Comparison of ENCODE assay signal across 14 cellular contexts in genomic region chr2:237888389-237888788, GRCh38. TPM values are rescaled to one million over a fixed set of nuclear protein-coding genes. Genes with fewer than 3 reads are reported as not detected.
DNase-seq lines count a peak whose midpoint lies in the region; ATAC-seq and TF ChIP-seq lines count a peak whose summit lies in the region.
"Had no signal": no experiment of that assay in that cellular context is flagged by ENCODE, and none has a peak within 500 bp of the region (broad histone marks: within the 10 kb centered on the region; RNA-seq: fewer than 3 reads in every experiment).

No MANE protein-coding gene starts in this region.

- H3K9ac ChIP-seq in SK-N-SH: no peak overlapping the region
- H3K9ac ChIP-seq in liver (ENCODE audit: low read depth in 1 of 2, low read length in 2 of 2): peak overlapping the region in 1 of 2 donors; percentile 7

- H3K36me3 ChIP-seq in SK-N-SH (replicated peaks in 1 of 2; ENCODE audit: control insufficient read depth in 1 of 2, insufficient read depth in 2 of 2, low read length in 1 of 2) (no peaks in the 10 kb centered on the region), liver (ENCODE audit: control insufficient read depth in 4 of 4, insufficient read depth in 3 of 4, low read depth in 1 of 4, low read length in 3 of 4) (no peaks in the 10 kb centered on the region), transverse colon (no peaks in the 10 kb centered on the region)

- no peaks in the 10 kb centered on the region for H3K9me3 ChIP-seq in SK-N-SH
- no peaks in the 10 kb centered on the region for H3K9me3 ChIP-seq in liver (ENCODE audit: control insufficient read depth in 4 of 4, low read length in 3 of 4)
- no peaks in the 10 kb centered on the region for H3K9me3 ChIP-seq in transverse colon
- H3K9me3 ChIP-seq: mucosa of descending colon had no signal

- no peak for TF ChIP-seq POLR2A in transverse colon (IDR thresholded peaks at IDR 0.05)

- no peaks in the 10 kb centered on the region for H4K20me1 ChIP-seq in SK-N-SH (ENCODE audit: insufficient read depth)

- no peaks in the 10 kb centered on the region for H3K9me2 ChIP-seq in SK-N-SH

- no peak for TF ChIP-seq RAD21 in SK-N-SH (IDR thresholded peaks at IDR 0.05; ENCODE audit: low read length)
- peak; percentile 35 to 49 for TF ChIP-seq RAD21 in liver (IDR thresholded peaks at IDR 0.05)

- no peaks in the 10 kb centered on the region for H3K79me2 ChIP-seq in SK-N-SH (ENCODE audit: insufficient read depth)

- H3K4me3 Mint-ChIP-seq in chondrocyte (ENCODE audit: unreplicated experiment): peak overlapping the region; percentile 35
- no peak overlapping the region for H3K4me3 Mint-ChIP-seq in activated T-cell treated with anti-CD3 and anti-CD28 coated beads, Interleukin-2, amount 50 U/mL, for 72 hours
- H3K4me3 Mint-ChIP-seq: activated T-cell treated with anti-CD3 and anti-CD28 coated beads, Interleukin-2, amount 50 U/mL, for 4 hours; WTC11 had no signal

- intact Hi-C loops in transverse colon (cut with DNase I; ENCODE audit: low total_unique reads): no loop called here

- in situ Hi-C loops in transverse colon (cut with MboI; ENCODE audit: low pct_ligation_motif_present in 1 of 4, low pct_unique_long_range_greater_than_20kb in 1 of 4, low sequenced_read_pairs in 3 of 4): no loop called here

- H3K4me1 ChIP-seq in SK-N-SH (ENCODE audit: control insufficient read depth in 1 of 2, insufficient read depth in 2 of 2, low read depth in 1 of 2, low read length in 1 of 2) (peaks cover 0 to 54% of the 10 kb centered on the region in 2 experiments; a peak in 2 of 4 replicates), liver (ENCODE audit: control insufficient read depth in 4 of 4, insufficient read depth in 4 of 4, low read length in 3 of 4) (peaks cover 0 to 11% (median 7%) of the 10 kb centered on the region in 4 donors), transverse colon (peaks cover 9 to 42% (median 17%) of the 10 kb centered on the region in 4 donors)

- 0 out of 2 replicates have a peak overlapping the region, but pooled peaks have one; percentile 54 for H2AFZ ChIP-seq in SK-N-SH (ENCODE audit: low read depth)

- POLR2A ChIA-PET in SK-N-SH (lab: Yijun Ruan, JAX): interaction anchor here (4.9 kb wide), 1 partner anchor 27 kb away, joined by 24 read pairs; no protein-coding TSS in a partner anchor

- TF ChIP-seq EP300 in SK-N-SH (IDR thresholded peaks at IDR 0.05; ENCODE audit: borderline replicate concordance in 1 of 2, low read depth in 1 of 2, low read length in 1 of 2) (no peak), transverse colon (IDR thresholded peaks at IDR 0.05; ENCODE audit: low read depth) (no peak)

- H3K27me3 Mint-ChIP-seq in chondrocyte (ENCODE audit: low read depth): no peaks in the 10 kb centered on the region
- H3K27me3 Mint-ChIP-seq in activated T-cell treated with anti-CD3 and anti-CD28 coated beads, Interleukin-2, amount 50 U/mL, for 72 hours (ENCODE audit: low read depth): no peaks in the 10 kb centered on the region

- H3K27ac ChIP-seq in SK-N-SH (ENCODE audit: low read depth in 2 of 2, low read length in 1 of 2): peak overlapping the region in 1 of 2 experiments; percentile 99; a peak in 2 of 4 replicates
- H3K27ac ChIP-seq in liver (ENCODE audit: low read depth in 1 of 2, low read length in 2 of 2): peak overlapping the region; percentile 69 to 70
- H3K27ac ChIP-seq in transverse colon: peak overlapping the region; percentile 72 to 95 (median 82)

- H3K27me3 ChIP-seq in SK-N-SH (ENCODE audit: insufficient read depth) (no peaks in the 10 kb centered on the region), liver (ENCODE audit: control insufficient read depth in 4 of 4, insufficient read depth in 4 of 4, low read length in 3 of 4) (no peaks in the 10 kb centered on the region), transverse colon (no peaks in the 10 kb centered on the region)

- peaks cover 9% of the 10 kb centered on the region for H3K36me3 Mint-ChIP-seq in chondrocyte (ENCODE audit: low read depth)
- H3K36me3 Mint-ChIP-seq in activated T-cell treated with anti-CD3 and anti-CD28 coated beads, Interleukin-2, amount 50 U/mL, for 72 hours (ENCODE audit: insufficient read depth in 2 of 2): no peaks in the 10 kb centered on the region
- H3K36me3 Mint-ChIP-seq: WTC11 had no signal

- peaks cover 82% of the 10 kb centered on the region for H3K4me1 Mint-ChIP-seq in chondrocyte (ENCODE audit: low read depth)
- no peaks in the 10 kb centered on the region for H3K4me1 Mint-ChIP-seq in activated T-cell treated with anti-CD3 and anti-CD28 coated beads, Interleukin-2, amount 50 U/mL, for 72 hours (ENCODE audit: low read depth)
- H3K4me1 Mint-ChIP-seq: WTC11 had no signal

- CTCF ChIA-PET in SK-N-SH (lab: Yijun Ruan, JAX): interaction anchor here (1.7 to 2.4 kb wide), 3 partner anchors 24 to 35 kb away, joined by 4 to 10 read pairs (median 7); no protein-coding TSS in a partner anchor

- DNase-seq in SK-N-SH (no peak), chondrocyte (ENCODE audit: low spot score) (no peak), transverse colon (no peak)
- DNase-seq in activated T-cell treated with anti-CD3 and anti-CD28 coated beads, Interleukin-2, amount 50 U/mL, for 72 hours: no peak
- DNase-seq: activated T-cell treated with anti-CD3 and anti-CD28 coated beads, Interleukin-2, amount 50 U/mL, for 4 hours; DMS153; hypothalamus; NCI-H2081 had no signal

- WGBS in SK-N-SH (ENCODE audit: low lambda C conversion rate): 48% methylated on average over 2 of the region's 2 CpGs
- WGBS in liver: 11% methylated on average over 2 of the region's 2 CpGs
- WGBS in transverse colon (ENCODE audit: low coverage in 1 of 2), 2 donors: 29 to 38% methylated on average over 2 of the region's 2 CpGs

- no peaks in the 10 kb centered on the region for H3F3A ChIP-seq in SK-N-SH (replicated peaks; ENCODE audit: insufficient read depth)

- H3K27ac Mint-ChIP-seq in chondrocyte (ENCODE audit: unreplicated experiment): peak overlapping the region; percentile 89
- H3K27ac Mint-ChIP-seq in activated T-cell treated with anti-CD3 and anti-CD28 coated beads, Interleukin-2, amount 50 U/mL, for 72 hours: no peak overlapping the region
- H3K27ac Mint-ChIP-seq: WTC11 had no signal

- H3K4me2 ChIP-seq in SK-N-SH: no peak overlapping the region

- H3K4me3 ChIP-seq in SK-N-SH (ENCODE audit: low read depth in 2 of 2, low read length in 1 of 2) (no peak overlapping the region), liver (ENCODE audit: low read depth in 1 of 3, low read length in 3 of 3) (no peak overlapping the region), transverse colon (no peak overlapping the region)
- H3K4me3 ChIP-seq: mucosa of descending colon had no signal

- TF ChIP-seq CTCF in SK-N-SH (IDR thresholded peaks at IDR 0.05) (no peak), chondrocyte (IDR thresholded peaks at IDR 0.05) (no peak), liver (IDR thresholded peaks at IDR 0.05; ENCODE audit: low read depth, low read length, missing input control) (no peak), transverse colon (IDR thresholded peaks at IDR 0.05) (no peak)

- H3K9me3 Mint-ChIP-seq in chondrocyte (ENCODE audit: low read depth): no peaks in the 10 kb centered on the region
- H3K9me3 Mint-ChIP-seq in activated T-cell treated with anti-CD3 and anti-CD28 coated beads, Interleukin-2, amount 50 U/mL, for 72 hours: no peaks in the 10 kb centered on the region
- H3K9me3 Mint-ChIP-seq: activated T-cell treated with anti-CD3 and anti-CD28 coated beads, Interleukin-2, amount 50 U/mL, for 4 hours; WTC11 had no signal

- ATAC-seq in SK-N-SH treated with all-trans-retinoic acid at 6 μM for 48 hours (no peak), HG02973 (IDR thresholded peaks at IDR 0.05; ENCODE audit: unreplicated experiment) (no peak), GM21381 (IDR thresholded peaks at IDR 0.05; ENCODE audit: unreplicated experiment) (no peak)
- no peak for ATAC-seq in activated T-cell treated with anti-CD3 and anti-CD28 coated beads, Interleukin-2, amount 50 U/mL, for 72 hours (replicated peaks in 1 of 2)
- ATAC-seq: activated T-cell treated with anti-CD3 and anti-CD28 coated beads, Interleukin-2, amount 50 U/mL, for 4 hours; mucosa of descending colon; WTC11 had no signal

TF ChIP-seq in SK-N-SH, 30 proteins besides CTCF, POLR2A, EP300 and RAD21 (continues in another document):
- TF ChIP-seq TEAD4 (IDR thresholded peaks at IDR 0.05; ENCODE audit: borderline replicate concordance, insufficient read depth) (no peak), FOSL2 (IDR thresholded peaks at IDR 0.05; ENCODE audit: borderline replicate concordance, low read depth) (0 out of 2 replicates have a peak, but pooled peaks have one; percentile 31), JUND (IDR thresholded peaks at IDR 0.05) (peak; percentile 39; the same call in 1 of the 2 replicates)

TF ChIP-seq in SK-N-SH treated with all-trans-retinoic acid at 6 μM for 48 hours, 23 proteins besides CTCF, POLR2A, EP300 and RAD21 (continues in another document):
- no peak for TF ChIP-seq TCF4 (CRISPR knock-in tag; IDR thresholded peaks at IDR 0.05; ENCODE audit: borderline replicate concordance)
- no peak for TF ChIP-seq ZC3H10 (CRISPR knock-in tag; IDR thresholded peaks at IDR 0.05)
- TF ChIP-seq BACH2 (CRISPR knock-in tag; IDR thresholded peaks at IDR 0.05; ENCODE audit: borderline replicate concordance): no peak
- TF ChIP-seq CSDC2 (CRISPR knock-in tag; IDR thresholded peaks at IDR 0.05): no peak

TF ChIP-seq in liver, 16 proteins besides CTCF, POLR2A, EP300 and RAD21 (continues in another document):
- TF ChIP-seq ZBTB33 (IDR thresholded peaks at IDR 0.05) (no peak), GABPA (IDR thresholded peaks at IDR 0.05 in 1 of 2, conservative IDR thresholded peaks at IDR 0.05 in 1 of 2) (no peak)

RNA-seq across cellular contexts. Expression of gene RAMP1, which starts 29.0 kb away (rescaled TPM):
- polyA plus RNA-seq in SK-N-SH (2012; rRNA removed): 21.2 and 27.9 TPM in 2 replicates
- polyA plus RNA-seq in SK-N-SH (2012; cell fraction: cytosol; rRNA removed): 9.2 and 16.3 TPM in 2 replicates
- polyA plus RNA-seq in SK-N-SH (2012; cell fraction: nucleus; rRNA removed): 6.3 and 8.5 TPM in 2 replicates
- 176 to 329 TPM (median 178 TPM) in 3 replicates for total RNA-seq in chondrocyte
- total RNA-seq in liver: 10 to 100 TPM in 1 of 2 donors, 1 to 10 TPM in 1; 3.1 to 17.8 TPM
- polyA plus RNA-seq in liver: 100 to 1,000 TPM in 1 of 2 donors, 10 to 100 TPM in 1; 29.2 to 129 TPM
- total RNA-seq in transverse colon: 100 to 1,000 TPM in 2 of 4 donors, 10 to 100 TPM in 2; 47.5 to 158 (median 95.7) TPM
- total RNA-seq in activated T-cell treated with anti-CD3 and anti-CD28 coated beads, Interleukin-2, amount 50 U/mL, for 72 hours: 1 to 10 TPM in 1 of 2 donors, under 1 TPM in 1; 1.00 to 1.8 TPM
